ENCODE assay signal across 8 cellular contexts in the genomic region with DNA sequence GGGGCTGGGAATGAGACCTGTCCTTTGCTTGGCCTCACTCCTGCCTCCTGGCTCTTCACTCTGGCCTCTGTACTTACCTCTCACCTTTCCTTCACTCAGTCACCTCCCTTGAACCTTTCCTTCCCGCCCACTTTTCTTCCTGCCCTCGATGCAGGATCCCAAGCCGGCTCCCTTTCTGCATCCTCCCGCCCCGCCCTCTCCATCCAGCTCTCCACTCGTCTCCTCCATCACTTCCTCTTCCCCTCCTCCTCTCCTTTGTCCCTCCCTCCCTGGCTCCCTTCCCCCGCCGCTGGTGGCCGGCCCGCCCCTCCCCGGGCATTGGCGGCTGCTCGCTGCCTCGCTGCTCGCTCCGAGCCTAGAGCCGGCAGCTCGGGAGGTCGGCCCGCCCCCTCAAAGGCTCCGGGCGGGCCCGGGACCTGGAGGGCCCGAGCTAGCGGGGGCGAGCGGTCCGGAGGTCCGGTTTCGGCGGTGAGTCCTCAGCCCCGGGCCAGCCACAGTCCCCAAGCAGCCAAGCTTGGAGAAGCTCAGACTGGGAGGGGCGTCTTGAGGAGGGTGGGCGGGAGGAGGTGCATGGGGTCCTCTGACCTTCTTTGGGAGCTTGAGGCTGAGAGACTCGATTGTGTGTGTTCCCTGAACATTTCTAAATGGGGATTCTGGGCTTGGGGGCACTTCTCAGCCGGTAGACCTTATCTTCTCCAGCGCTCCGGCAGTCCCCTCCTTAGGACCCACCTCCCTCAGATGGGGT. TPM values are rescaled to one million over a fixed set of nuclear protein-coding genes. Genes with fewer than 3 reads are reported as not detected.
DNase-seq lines count a peak whose midpoint lies in the region; ATAC-seq lines count a peak whose summit lies in the region.

No MANE protein-coding gene starts in this region.

- H3K9ac ChIP-seq in SK-N-MC (ENCODE audit: insufficient read length): peak overlapping the region; percentile 74

- H3K4me3 ChIP-seq in SK-N-MC: peak overlapping the region; percentile 93

- intact Hi-C loops in sciatic nerve (cut with DNase I): no loop called here

- peak; percentile 71 for ATAC-seq in sciatic nerve
- ATAC-seq in GM21576 (IDR thresholded peaks at IDR 0.05; ENCODE audit: unreplicated experiment): no peak

- 0 out of 2 replicates have a peak overlapping the region, but pooled peaks have one; percentile 22 for H3K27ac ChIP-seq in SK-N-MC

- no peaks in the 10 kb centered on the region for H3K9me3 ChIP-seq in SK-N-MC (ENCODE audit: low read depth, low read length)

- peaks cover 8% of the 10 kb centered on the region; the same call in 1 of the 2 replicates for H3K36me3 ChIP-seq in SK-N-MC (ENCODE audit: insufficient read depth, low read length)

- DNase-seq in Daoy (ENCODE audit: low read depth): peak; percentile 96
- peak; percentile 57 for DNase-seq in NCI-H1417 treated with DMSO at 0.1 percent for 48 hours (lab: John Stamatoyannopoulos, UW)
- DNase-seq in SK-N-MC (ENCODE audit: low read depth, low spot score): no peak
- peak; percentile 93 for DNase-seq in cerebellar cortex (ENCODE audit: low spot score)
- peak; percentile 89 for DNase-seq in iPS-NIHi11 (ENCODE audit: low spot score)
- DNase-seq in sciatic nerve (ENCODE audit: low spot score): peak; percentile 94
- DNase-seq in NCI-H446 treated with DMSO at 0.1 percent for 48 hours (lab: John Stamatoyannopoulos, UW): no peak

RNA-seq across cellular contexts. Expression of gene PHLDB1, which starts 13.8 kb away (rescaled TPM):
- 36.8 and 44.7 TPM in 2 replicates for total RNA-seq in Daoy (2014; rRNA removed; shearing (Covaris generic))
- total RNA-seq in sciatic nerve: 419 TPM

RNA-seq across cellular contexts. Expression of gene ARCN1, which starts 49.0 kb away (rescaled TPM):
- total RNA-seq in Daoy (2014; rRNA removed; shearing (Covaris generic)): 131 and 135 TPM in 2 replicates
- total RNA-seq in sciatic nerve: 135 TPM

RNA-seq across cellular contexts. Expression of gene IFT46, which starts 55.5 kb away (rescaled TPM):
- 28.4 and 28.6 TPM in 2 replicates for total RNA-seq in Daoy (2014; rRNA removed; shearing (Covaris generic))
- 22.2 TPM for total RNA-seq in sciatic nerve

RNA-seq across cellular contexts. Expression of gene TREH, which starts 58.2 kb away (rescaled TPM):
- not detected in 2 replicates for total RNA-seq in Daoy (2014; rRNA removed; shearing (Covaris generic))
- not detected for total RNA-seq in sciatic nerve

Comparison
In these comparisons a context has a peak if more than half of its experiments do, and no peak if none do; other contexts are left out.
1. DNase-seq: peak in Daoy (single experiment), NCI-H1417 treated with DMSO at 0.1 percent for 48 hours (single experiment), cerebellar cortex (single experiment), iPS-NIHi11 (single experiment) and sciatic nerve (single experiment); none in SK-N-MC (single experiment) and NCI-H446 treated with DMSO at 0.1 percent for 48 hours (single experiment).